Comparison of ENCODE assay signal across 11 cellular contexts in the genomic region with DNA sequence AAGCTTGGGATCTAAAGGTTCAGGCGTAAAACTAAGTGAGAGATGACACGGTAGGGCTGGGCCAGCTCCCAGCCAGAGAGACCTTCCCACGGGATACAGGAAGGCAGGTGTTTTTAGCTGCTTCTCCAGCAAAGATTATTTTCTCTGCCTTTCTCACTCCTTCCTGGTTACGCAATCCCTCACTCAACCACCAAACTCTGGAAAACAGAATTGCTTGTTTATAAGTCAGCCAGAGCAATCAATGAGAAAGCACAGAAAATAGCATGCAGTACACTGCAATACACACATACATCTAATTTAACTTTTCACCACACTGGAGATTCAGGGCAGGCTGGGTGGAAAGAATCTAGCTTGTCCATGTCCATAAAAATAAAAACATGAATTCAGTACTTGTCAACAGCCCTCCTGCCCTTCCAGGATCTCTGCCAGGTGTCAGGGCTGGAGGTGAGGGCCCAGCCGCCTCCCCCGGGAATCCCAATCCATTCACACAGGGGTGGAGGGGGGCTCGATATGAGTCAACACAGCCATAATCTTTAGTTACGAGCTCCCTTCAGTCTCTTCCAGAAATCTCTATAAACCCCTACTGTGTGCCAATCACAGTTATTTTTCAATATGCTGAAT. TPM values are rescaled to one million over a fixed set of nuclear protein-coding genes. Genes with fewer than 3 reads are reported as not detected.
A peak's percentile ranks its signal among the peaks of the same experiment; 100 is the strongest.
DNase-seq lines count a peak whose midpoint lies in the region; ATAC-seq, FAIRE-seq and TF ChIP-seq lines count a peak whose summit lies in the region.
"Had no signal": no experiment of that assay in that cellular context is flagged by ENCODE, and none has a peak within 500 bp of the region (broad histone marks: within the 10 kb centered on the region; RNA-seq: fewer than 3 reads in every experiment).

No MANE protein-coding gene starts in this region.

- CTCF ChIA-PET in WTC11 (lab: Charles Lee): interaction anchor here (0.7 to 2.2 kb wide), 3 partner anchors 11 to 132 kb away, joined by 3 to 5 read pairs (median 3); no protein-coding TSS in a partner anchor

- peak overlapping the region in 1 of 2 donors; percentile 12 for H3K9ac ChIP-seq in kidney (ENCODE audit: low read length in 2 of 2)

- intact Hi-C loops in kidney (cut with DNase I): no loop called here

- peak overlapping the region; percentile 67 to 78 for H3K27ac ChIP-seq in kidney (ENCODE audit: low read depth in 2 of 2, low read length in 2 of 2)

- H3K27me3 Mint-ChIP-seq in WTC11 (ENCODE audit: low read depth): no peaks in the 10 kb centered on the region

- peak overlapping the region; percentile 75 for H3K27ac Mint-ChIP-seq in WTC11

- H3K36me3 ChIP-seq in kidney (ENCODE audit: control insufficient read depth in 1 of 2, insufficient read depth in 2 of 2, low read length in 2 of 2): no peaks in the 10 kb centered on the region

- H3K4me3 ChIP-seq in kidney (ENCODE audit: low read length in 2 of 2): no peak overlapping the region

- H3K36me3 Mint-ChIP-seq in WTC11: peaks cover 10% of the 10 kb centered on the region

- no peak for FAIRE-seq in kidney (lab: Jason Lieb, UNC)
- FAIRE-seq: GM18507 had no signal

- POLR2A ChIA-PET in WTC11 (lab: Charles Lee): interaction anchor here (0.5 to 1.3 kb wide), 2 partner anchors 11 to 56 kb away, joined by 3 to 6 read pairs; no protein-coding TSS in a partner anchor

- TF ChIP-seq CTCF in WTC11 (IDR thresholded peaks at IDR 0.05) (no peak), kidney (IDR thresholded peaks at IDR 0.05; ENCODE audit: borderline replicate concordance, extremely low read depth, insufficient read depth) (no peak), GM10266 (IDR thresholded peaks at IDR 0.05; ENCODE audit: control insufficient read depth, insufficient read depth, low read depth, missing control alignments) (no peak)

- H3K4me1 Mint-ChIP-seq in WTC11: peaks cover 16% of the 10 kb centered on the region

- no peaks in the 10 kb centered on the region for H3K9me3 ChIP-seq in kidney (ENCODE audit: control insufficient read depth in 1 of 2, low read length in 2 of 2)

- DNase-seq in SIG-M5 treated with dmso at 0.1 percent for 504 hours (lab: John Stamatoyannopoulos, UW; ENCODE audit: unreplicated experiment) (peak; percentile 7), SIG-M5 (lab: John Stamatoyannopoulos, UW) (no peak), WTC11 (ENCODE audit: low spot score) (no peak), kidney (no peak), ureter (ENCODE audit: low spot score) (peak; percentile 47), GM10266 (ENCODE audit: extremely low spot score) (no peak)
- DNase-seq: AML-193, nucleus accumbens had no signal

- ATAC-seq in WTC11: no peak
- no peak for ATAC-seq in HG02870 (IDR thresholded peaks at IDR 0.05; ENCODE audit: unreplicated experiment)
- ATAC-seq in GM21367 (IDR thresholded peaks at IDR 0.05; ENCODE audit: unreplicated experiment): no peak

- no peak overlapping the region for H3K4me3 Mint-ChIP-seq in WTC11

- H3K9me3 Mint-ChIP-seq in WTC11: no peaks in the 10 kb centered on the region

- H3K4me1 ChIP-seq in kidney (ENCODE audit: control insufficient read depth in 1 of 2, insufficient read depth in 1 of 2, low read depth in 1 of 2, low read length in 2 of 2): peaks cover 0 to 13% of the 10 kb centered on the region in 2 donors

TF ChIP-seq in WTC11, 78 proteins besides CTCF, POLR2A, EP300 and RAD21 (continues in another document):
- TF ChIP-seq, protein P1, sequence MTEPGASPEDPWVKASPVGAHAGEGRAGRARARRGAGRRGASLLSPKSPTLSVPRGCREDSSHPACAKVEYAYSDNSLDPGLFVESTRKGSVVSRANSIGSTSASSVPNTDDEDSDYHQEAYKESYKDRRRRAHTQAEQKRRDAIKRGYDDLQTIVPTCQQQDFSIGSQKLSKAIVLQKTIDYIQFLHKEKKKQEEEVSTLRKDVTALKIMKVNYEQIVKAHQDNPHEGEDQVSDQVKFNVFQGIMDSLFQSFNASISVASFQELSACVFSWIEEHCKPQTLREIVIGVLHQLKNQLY (CRISPR knock-in tag; IDR thresholded peaks at IDR 0.05): no peak
- no peak for TF ChIP-seq ZNF263 (CRISPR knock-in tag; IDR thresholded peaks at IDR 0.05; ENCODE audit: low read depth)
- TF ChIP-seq NFATC4 (CRISPR knock-in tag; IDR thresholded peaks at IDR 0.05): no peak
- no peak for TF ChIP-seq KAT7 (CRISPR knock-in tag; IDR thresholded peaks at IDR 0.05; ENCODE audit: borderline replicate concordance)
- no peak for TF ChIP-seq ATF1 (CRISPR knock-in tag; IDR thresholded peaks at IDR 0.05)
- TF ChIP-seq, protein P2, sequence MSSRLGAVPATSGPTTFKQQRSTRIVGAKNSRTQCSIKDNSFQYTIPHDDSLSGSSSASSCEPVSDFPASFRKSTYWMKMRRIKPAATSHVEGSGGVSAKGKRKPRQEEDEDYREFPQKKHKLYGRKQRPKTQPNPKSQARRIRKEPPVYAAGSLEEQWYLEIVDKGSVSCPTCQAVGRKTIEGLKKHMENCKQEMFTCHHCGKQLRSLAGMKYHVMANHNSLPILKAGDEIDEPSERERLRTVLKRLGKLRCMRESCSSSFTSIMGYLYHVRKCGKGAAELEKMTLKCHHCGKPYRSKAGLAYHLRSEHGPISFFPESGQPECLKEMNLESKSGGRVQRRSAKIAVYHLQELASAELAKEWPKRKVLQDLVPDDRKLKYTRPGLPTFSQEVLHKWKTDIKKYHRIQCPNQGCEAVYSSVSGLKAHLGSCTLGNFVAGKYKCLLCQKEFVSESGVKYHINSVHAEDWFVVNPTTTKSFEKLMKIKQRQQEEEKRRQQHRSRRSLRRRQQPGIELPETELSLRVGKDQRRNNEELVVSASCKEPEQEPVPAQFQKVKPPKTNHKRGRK (CRISPR knock-in tag; IDR thresholded peaks at IDR 0.05; ENCODE audit: borderline replicate concordance): no peak
- TF ChIP-seq TCF7 (CRISPR knock-in tag; IDR thresholded peaks at IDR 0.05; ENCODE audit: low read depth): no peak
- no peak for TF ChIP-seq ZNF671 (CRISPR knock-in tag; IDR thresholded peaks at IDR 0.05)
- TF ChIP-seq, protein P3, sequence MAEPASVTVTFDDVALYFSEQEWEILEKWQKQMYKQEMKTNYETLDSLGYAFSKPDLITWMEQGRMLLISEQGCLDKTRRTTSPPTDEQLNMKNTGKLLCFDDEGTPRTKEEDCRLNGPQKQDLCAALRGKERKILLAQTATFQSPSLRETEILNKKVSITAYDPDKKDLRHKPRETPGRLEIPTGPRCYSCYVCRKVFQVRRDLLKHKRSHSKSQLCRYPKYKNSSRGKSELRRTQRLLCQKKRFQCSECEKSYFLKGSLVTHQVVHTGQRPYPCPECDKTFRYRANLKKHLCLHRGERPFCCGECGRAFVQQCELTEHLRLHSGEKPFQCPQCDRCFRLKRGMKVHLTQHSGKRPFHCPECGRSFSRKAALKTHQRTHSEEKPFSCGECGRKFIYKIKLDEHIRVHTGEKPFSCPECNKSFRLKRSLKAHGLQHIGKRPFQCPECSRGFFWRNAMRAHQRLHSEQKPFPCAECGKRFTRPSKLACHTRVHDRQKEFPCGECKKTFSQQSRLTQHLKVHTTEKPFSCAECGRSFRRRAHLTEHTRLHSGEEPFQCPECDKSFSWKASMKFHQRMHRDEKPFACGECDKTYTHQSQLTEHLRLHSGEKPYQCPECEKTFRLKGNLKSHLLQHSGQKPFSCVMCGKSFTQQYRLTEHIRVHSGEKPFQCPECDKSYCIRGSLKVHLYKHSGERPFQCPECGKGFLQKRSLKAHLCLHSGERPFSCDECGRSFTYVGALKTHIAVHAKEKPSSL (CRISPR knock-in tag; conservative IDR thresholded peaks at IDR 0.05): no peak
- no peak for TF ChIP-seq FOXJ3 (CRISPR knock-in tag; IDR thresholded peaks at IDR 0.05; ENCODE audit: borderline replicate concordance)
- no peak for TF ChIP-seq ELF4 (CRISPR knock-in tag; IDR thresholded peaks at IDR 0.05; ENCODE audit: low read depth)
- TF ChIP-seq, protein P4, sequence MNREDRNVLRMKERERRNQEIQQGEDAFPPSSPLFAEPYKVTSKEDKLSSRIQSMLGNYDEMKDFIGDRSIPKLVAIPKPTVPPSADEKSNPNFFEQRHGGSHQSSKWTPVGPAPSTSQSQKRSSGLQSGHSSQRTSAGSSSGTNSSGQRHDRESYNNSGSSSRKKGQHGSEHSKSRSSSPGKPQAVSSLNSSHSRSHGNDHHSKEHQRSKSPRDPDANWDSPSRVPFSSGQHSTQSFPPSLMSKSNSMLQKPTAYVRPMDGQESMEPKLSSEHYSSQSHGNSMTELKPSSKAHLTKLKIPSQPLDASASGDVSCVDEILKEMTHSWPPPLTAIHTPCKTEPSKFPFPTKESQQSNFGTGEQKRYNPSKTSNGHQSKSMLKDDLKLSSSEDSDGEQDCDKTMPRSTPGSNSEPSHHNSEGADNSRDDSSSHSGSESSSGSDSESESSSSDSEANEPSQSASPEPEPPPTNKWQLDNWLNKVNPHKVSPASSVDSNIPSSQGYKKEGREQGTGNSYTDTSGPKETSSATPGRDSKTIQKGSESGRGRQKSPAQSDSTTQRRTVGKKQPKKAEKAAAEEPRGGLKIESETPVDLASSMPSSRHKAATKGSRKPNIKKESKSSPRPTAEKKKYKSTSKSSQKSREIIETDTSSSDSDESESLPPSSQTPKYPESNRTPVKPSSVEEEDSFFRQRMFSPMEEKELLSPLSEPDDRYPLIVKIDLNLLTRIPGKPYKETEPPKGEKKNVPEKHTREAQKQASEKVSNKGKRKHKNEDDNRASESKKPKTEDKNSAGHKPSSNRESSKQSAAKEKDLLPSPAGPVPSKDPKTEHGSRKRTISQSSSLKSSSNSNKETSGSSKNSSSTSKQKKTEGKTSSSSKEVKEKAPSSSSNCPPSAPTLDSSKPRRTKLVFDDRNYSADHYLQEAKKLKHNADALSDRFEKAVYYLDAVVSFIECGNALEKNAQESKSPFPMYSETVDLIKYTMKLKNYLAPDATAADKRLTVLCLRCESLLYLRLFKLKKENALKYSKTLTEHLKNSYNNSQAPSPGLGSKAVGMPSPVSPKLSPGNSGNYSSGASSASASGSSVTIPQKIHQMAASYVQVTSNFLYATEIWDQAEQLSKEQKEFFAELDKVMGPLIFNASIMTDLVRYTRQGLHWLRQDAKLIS (CRISPR knock-in tag; IDR thresholded peaks at IDR 0.05; ENCODE audit: borderline replicate concordance): no peak

RNA-seq across cellular contexts. Expression of a gene that starts 12.2 kb away (rescaled TPM):
- 21.1 to 26.5 TPM (median 25.8 TPM) in 3 replicates for total RNA-seq in WTC11 (2021)
- total RNA-seq in kidney: 50.3 TPM
- 13.5 TPM for polyA plus RNA-seq in kidney (ENCODE audit: insufficient read depth, low read depth, low replicate concordance)
- total RNA-seq in ureter: 18.4 TPM

RNA-seq across cellular contexts. Expression of a gene that starts 28.5 kb away (rescaled TPM):
- total RNA-seq in WTC11 (2021): 8.6 to 10.7 TPM (median 9.3 TPM) in 3 replicates
- 9.1 TPM for total RNA-seq in kidney
- 4.3 TPM for polyA plus RNA-seq in kidney (ENCODE audit: insufficient read depth, low read depth, low replicate concordance)
- 14.9 TPM for total RNA-seq in ureter

Comparison
In these comparisons a context has a peak if more than half of its experiments do, and no peak if none do; other contexts are left out.
1. DNase-seq: peak in SIG-M5 treated with dmso at 0.1 percent for 504 hours (single experiment) and ureter (single experiment); none in SIG-M5 (single experiment), WTC11 (single experiment), kidney (single experiment) and GM10266 (single experiment).